Comparison of ENCODE assay signal across 11 cellular contexts in the genomic region with DNA sequence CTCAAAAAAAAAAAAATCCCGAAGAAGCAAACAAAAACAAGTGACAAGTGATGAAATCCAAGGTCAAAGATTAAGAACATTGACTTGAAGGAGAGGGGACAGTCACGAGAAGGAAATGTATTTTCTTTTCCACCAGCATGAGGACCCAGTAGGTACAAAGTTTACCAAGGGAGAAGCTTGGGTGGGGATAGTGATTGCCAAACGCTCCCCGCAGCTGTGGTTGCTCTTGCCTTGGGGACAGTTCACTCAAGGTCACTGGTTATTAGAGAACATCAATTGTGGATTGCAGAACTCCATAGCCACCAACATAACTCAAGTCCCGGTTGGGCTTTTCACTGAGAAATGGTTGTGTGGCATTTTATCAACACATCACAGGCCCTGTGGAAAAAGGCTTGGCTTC. TPM values are rescaled to one million over a fixed set of nuclear protein-coding genes. Genes with fewer than 3 reads are reported as not detected.
DNase-seq lines count a peak whose midpoint lies in the region; ATAC-seq and TF ChIP-seq lines count a peak whose summit lies in the region.
"Had no signal": no experiment of that assay in that cellular context is flagged by ENCODE, and none has a peak within 500 bp of the region (broad histone marks: within the 10 kb centered on the region; RNA-seq: fewer than 3 reads in every experiment).

No MANE protein-coding gene starts in this region.

- H3K9me3 ChIP-seq in esophagus muscularis mucosa = no peaks in the 10 kb centered on the region

- H3K27ac ChIP-seq in esophagus muscularis mucosa (replicated peaks in 1 of 4) = peak overlapping the region; percentile 26 to 52 (median 44)

- H3K36me3 ChIP-seq in esophagus muscularis mucosa = no peaks in the 10 kb centered on the region

- no peak for TF ChIP-seq EP300 in esophagus muscularis mucosa (IDR thresholded peaks at IDR 0.05)

- no peak overlapping the region for H3K4me3 ChIP-seq in esophagus muscularis mucosa

- DNase-seq in Right ventricle myocardium inferior (ENCODE audit: missing footprints) (peak; percentile 77), cardiac septum (ENCODE audit: low spot score) (no peak), esophagus muscularis mucosa (ENCODE audit: extremely low spot score) (no peak), myocyte (ENCODE audit: low read depth) (peak; percentile 75), LoVo (ENCODE audit: low spot score) (no peak), GOT3 (lab: John Stamatoyannopoulos, UW) (no peak)
- DNase-seq: ACHN, NCI-H2171 treated with DMSO at 0.1 percent for 48 hours, SW 1271 had no signal

- no peaks in the 10 kb centered on the region for H3K27me3 ChIP-seq in esophagus muscularis mucosa

- TF ChIP-seq CTCF in esophagus muscularis mucosa (IDR thresholded peaks at IDR 0.05) = no peak

- peaks cover 8 to 12% (median 9%) of the 10 kb centered on the region in 4 donors for H3K4me1 ChIP-seq in esophagus muscularis mucosa

- ATAC-seq in Right ventricle myocardium inferior = peak; percentile 87
- no peak for ATAC-seq in HG03378 (IDR thresholded peaks at IDR 0.05; ENCODE audit: unreplicated experiment)
- ATAC-seq in GM19463 (IDR thresholded peaks at IDR 0.05; ENCODE audit: unreplicated experiment) = no peak

- no peak for TF ChIP-seq POLR2A in esophagus muscularis mucosa (IDR thresholded peaks at IDR 0.05; ENCODE audit: low read depth)

- 38% methylated on average over 5 of the region's 5 CpGs for WGBS in esophagus muscularis mucosa

- intact Hi-C loops in Right ventricle myocardium inferior (cut with DNase I) = no loop called here
- intact Hi-C loops in cardiac septum (cut with DNase I) = no loop called here
- intact Hi-C loops in esophagus muscularis mucosa (cut with DNase I) = no loop called here

RNA-seq across cellular contexts. Expression of gene RSL1D1, which starts 27.0 kb away (rescaled TPM):
- total RNA-seq in Right ventricle myocardium inferior = 111 TPM
- 77.9 TPM for total RNA-seq in cardiac septum
- 100 to 1,000 TPM in 2 of 4 donors, 10 to 100 TPM in 2; 73.9 to 125 (median 97.1) TPM for total RNA-seq in esophagus muscularis mucosa
- 260 TPM in 2 replicates for total RNA-seq in myocyte
- 50.9 TPM for polyA plus RNA-seq in myocyte (2012)

RNA-seq across cellular contexts. Expression of gene ZC3H7A, which starts 27.3 kb away (rescaled TPM):
- total RNA-seq in Right ventricle myocardium inferior (22.6 TPM), cardiac septum (33.4 TPM), esophagus muscularis mucosa (10 to 100 TPM; 51.1 to 61.0 (median 61.0) TPM), myocyte (28.2 and 48.2 TPM in 2 replicates)
- polyA plus RNA-seq in myocyte (2012) = 32.5 TPM

Comparison
In these comparisons a context has a peak if more than half of its experiments do, and no peak if none do; other contexts are left out.
1. DNase-seq: peak in Right ventricle myocardium inferior (single experiment) and myocyte (single experiment); none in cardiac septum (single experiment), esophagus muscularis mucosa (single experiment), LoVo (single experiment) and GOT3 (single experiment).